ENCODE assay signal across 27 cellular contexts in the genomic region with DNA sequence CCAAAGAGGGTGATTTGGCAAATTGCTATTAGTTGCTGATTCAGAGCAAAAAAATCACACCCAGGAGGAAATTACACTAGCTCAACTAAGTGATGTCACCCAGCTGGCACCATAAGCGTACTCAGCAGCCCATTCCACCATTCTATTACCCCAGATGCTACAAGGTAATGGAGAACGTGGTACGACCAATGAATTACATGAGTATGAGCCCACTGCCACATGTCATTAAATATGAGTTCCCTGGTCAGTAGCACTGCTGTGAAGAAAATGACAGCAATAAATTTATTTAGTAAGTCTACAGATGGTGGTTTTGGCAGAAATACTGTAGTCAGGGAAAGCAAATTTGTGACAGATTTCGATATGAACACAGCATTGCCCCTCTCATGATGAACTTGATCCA.
"Had no signal": no experiment of that assay in that cellular context is flagged by ENCODE, and none has a peak within 500 bp of the region (broad histone marks: within the 10 kb centered on the region; RNA-seq: fewer than 3 reads in every experiment).

No MANE protein-coding gene starts in this region.

- H3K27ac Mint-ChIP-seq: immature natural killer cell; mesothelial cell of epicardium; naive B cell; natural killer cell; nephron progenitor cell; neural progenitor cell; progenitor cell of endocrine pancreas; stimulated activated memory B cell treated with anti-CD40 and anti-IgM and Interleukin-4, amounts not matched to agents 10 μg/mL and 1 μg/mL and 100 μg/mL, for 72 hours; stimulated activated naive CD8-positive, alpha-beta T cell treated with anti-CD3 and anti-CD28 coated beads, Interleukin-15, amount 100 ng/mL, for 72 hours; type B pancreatic cell had no signal

- H3K9me3 ChIP-seq: neutrophil, right lobe of liver, uterus had no signal

- H3K4me3 ChIP-seq: left ventricle myocardium inferior, lung, neural progenitor cell, right atrium auricular region, right lobe of liver, smooth muscle cell, tibial nerve, uterus had no signal

- H3K36me3 Mint-ChIP-seq: immature natural killer cell; mesothelial cell of epicardium; stimulated activated memory B cell treated with anti-CD40 and anti-IgM and Interleukin-4, amounts not matched to agents 10 μg/mL and 1 μg/mL and 100 μg/mL, for 72 hours; type B pancreatic cell had no signal

- H3K27ac ChIP-seq: left ventricle myocardium inferior, neural progenitor cell, neutrophil, parathyroid adenoma, right atrium auricular region, right lobe of liver, tibial nerve, uterus had no signal

- H3K4me1 Mint-ChIP-seq: immature natural killer cell; mesothelial cell of epicardium; naive B cell; natural killer cell; nephron progenitor cell; neural progenitor cell; stimulated activated memory B cell treated with anti-CD40 and anti-IgM and Interleukin-4, amounts not matched to agents 10 μg/mL and 1 μg/mL and 100 μg/mL, for 72 hours; stimulated activated naive CD8-positive, alpha-beta T cell treated with anti-CD3 and anti-CD28 coated beads, Interleukin-15, amount 100 ng/mL, for 72 hours had no signal

- H3K27me3 Mint-ChIP-seq: progenitor cell of endocrine pancreas; stimulated activated memory B cell treated with anti-CD40 and anti-IgM and Interleukin-4, amounts not matched to agents 10 μg/mL and 1 μg/mL and 100 μg/mL, for 72 hours; stimulated activated naive CD8-positive, alpha-beta T cell treated with anti-CD3 and anti-CD28 coated beads, Interleukin-15, amount 100 ng/mL, for 72 hours; type B pancreatic cell had no signal

- ATAC-seq: natural killer cell; right lobe of liver; stimulated activated memory B cell treated with anti-CD40 and anti-IgM and Interleukin-4, amounts not matched to agents 10 μg/mL and 1 μg/mL and 100 μg/mL, for 72 hours; stimulated activated naive CD8-positive, alpha-beta T cell treated with anti-CD3 and anti-CD28 coated beads, Interleukin-15, amount 100 ng/mL, for 72 hours had no signal

- H3K4me1 ChIP-seq: left ventricle myocardium inferior, neural progenitor cell, parathyroid adenoma, right atrium auricular region, right lobe of liver, tibial nerve, uterus had no signal

- H3K36me3 ChIP-seq: left ventricle myocardium inferior, neural progenitor cell, neutrophil, right atrium auricular region, right lobe of liver, tibial nerve, uterus had no signal

- H3K4me3 Mint-ChIP-seq: immature natural killer cell; mesothelial cell of epicardium; naive B cell; natural killer cell; nephron progenitor cell; neural progenitor cell; stimulated activated memory B cell treated with anti-CD40 and anti-IgM and Interleukin-4, amounts not matched to agents 10 μg/mL and 1 μg/mL and 100 μg/mL, for 72 hours; stimulated activated naive CD8-positive, alpha-beta T cell treated with anti-CD3 and anti-CD28 coated beads, Interleukin-15, amount 100 ng/mL, for 72 hours; type B pancreatic cell had no signal

- H3K27me3 ChIP-seq: neural progenitor cell, neutrophil, right atrium auricular region, right lobe of liver, tibial nerve, uterus had no signal

- DNase-seq: immature natural killer cell; kidney; left ventricle myocardium inferior; mesendoderm; naive B cell; natural killer cell; nephron progenitor cell; occipital lobe; right lobe of liver; stimulated activated CD4-positive, alpha-beta T cell treated with anti-CD3 and anti-CD28 coated beads, Interleukin-1b, Interleukin-23, amount 100 ng/mL, for 48 hours; stimulated activated CD4-positive, alpha-beta T cell treated with anti-CD3 and anti-CD28 coated beads, Interleukin-2, amount 100 ng/mL, for 48 hours; stimulated activated CD4-positive, alpha-beta T cell treated with anti-CD3 and anti-CD28 coated beads, Interleukin-4, amount 100 ng/mL, for 4 hours; stimulated activated CD8-positive, alpha-beta memory T cell treated with anti-CD3 and anti-CD28 coated beads, Interleukin-4, amount 100 ng/mL, for 48 hours; stimulated activated naive CD4-positive, alpha-beta T cell treated with Interleukin-2 at 50 U/mL for 16 hours; stimulated activated naive CD8-positive, alpha-beta T cell treated with anti-CD3 and anti-CD28 coated beads, Interleukin-15, amount 100 ng/mL, for 72 hours; uterus had no signal
